In genomic region chr9:746661-747434, GRCh38 we compare ENCODE assay signal across 20 cellular contexts.
A peak's percentile ranks its signal among the peaks of the same experiment; 100 is the strongest.
DNase-seq lines count a peak whose midpoint lies in the region; ATAC-seq and TF ChIP-seq lines count a peak whose summit lies in the region.
"Had no signal": no experiment of that assay in that cellular context is flagged by ENCODE, and none has a peak within 500 bp of the region (broad histone marks: within the 10 kb centered on the region; RNA-seq: fewer than 3 reads in every experiment).

No MANE protein-coding gene starts in this region.

- H4K8ac ChIP-seq in H9 (replicated peaks; ENCODE audit: insufficient read length, low read depth, low read length): no peak overlapping the region

- H3K36me3 Mint-ChIP-seq in H9 (ENCODE audit: insufficient read depth in 1 of 3, low read depth in 3 of 3): peaks cover 20 to 34% (median 22%) of the 10 kb centered on the region in 3 experiments

- no peak overlapping the region for H3K4me3 Mint-ChIP-seq in H9
- H3K4me3 Mint-ChIP-seq: activated CD4-positive, alpha-beta T cell treated with anti-CD3 and anti-CD28 coated beads, Interleukin-2, amount 10 ng/mL, durations not matched to agents 24 days and 14 days; activated CD8-positive, alpha-beta memory T cell treated with anti-CD3 and anti-CD28 coated beads, Interleukin-2, amount 10 ng/mL, durations not matched to agents 7 days and 5 days; activated naive CD4-positive, alpha-beta T cell treated with anti-CD3 and anti-CD28 coated beads for 36 hours; activated T-cell treated with anti-CD3 and anti-CD28 coated beads, Interleukin-2, amount 50 U/mL, for 72 hours; CD8-positive, alpha-beta T cell; dendritic cell treated with granulocyte-macrophage colony-stimulating factor and Interleukin-4, amounts not matched to agents 40 ng/mL and 50 ng/mL, for 4 days had no signal

- TF ChIP-seq CTCF in H9 (conservative IDR thresholded peaks at IDR 0.05): no peak
- TF ChIP-seq CTCF in VCaP (conservative IDR thresholded peaks at IDR 0.05): no peak
- TF ChIP-seq CTCF in foreskin keratinocyte (conservative IDR thresholded peaks at IDR 0.05): no peak
- TF ChIP-seq CTCF in tibial artery (IDR thresholded peaks at IDR 0.05): no peak
- no peak for TF ChIP-seq CTCF in testis (IDR thresholded peaks at IDR 0.05)

- no peak overlapping the region for H2BK12ac ChIP-seq in H9 (ENCODE audit: insufficient read length, low read depth, low read length)

- H3K23ac ChIP-seq in H9 (ENCODE audit: insufficient read length, low read depth, low read length): no peak overlapping the region

- TF ChIP-seq POLR2A in testis (IDR thresholded peaks at IDR 0.05): no peak

- H3K9ac ChIP-seq in H9 (ENCODE audit: extremely low read depth, insufficient read length, low read length): no peak overlapping the region

- H3K4me1 Mint-ChIP-seq in H9: peaks cover 36 to 37% of the 10 kb centered on the region in 2 experiments

- DNase-seq in H9 (no peak), foreskin keratinocyte (peak in 1 of 2 donors; percentile 56), tibial artery (no peak), DMS53 treated with DMSO at 0.1 percent for 48 hours (lab: John Stamatoyannopoulos, UW; ENCODE audit: unreplicated experiment) (no peak), testis (no peak), mucosa of gallbladder (ENCODE audit: low spot score) (no peak)
- DNase-seq: activated CD4-positive, alpha-beta T cell treated with anti-CD3 and anti-CD28 coated beads, Interleukin-2, amount 10 ng/mL, durations not matched to agents 24 days and 14 days; activated CD8-positive, alpha-beta memory T cell treated with anti-CD3 and anti-CD28 coated beads, Interleukin-2, amount 10 ng/mL, durations not matched to agents 7 days and 5 days; activated naive CD4-positive, alpha-beta T cell treated with anti-CD3 and anti-CD28 coated beads for 36 hours; activated T-cell treated with anti-CD3 and anti-CD28 coated beads, Interleukin-2, amount 50 U/mL, for 72 hours; CD8-positive, alpha-beta T cell; central memory CD4-positive, alpha-beta T cell; KG1; mesenchymal stem cell; MV-4-11; NCI-H1694 treated with DMSO at 0.1 percent for 48 hours; NCI-H2171; stimulated activated CD4-positive, alpha-beta T cell treated with anti-CD3 and anti-CD28 coated beads, Interleukin-1b, Interleukin-23, amount 100 ng/mL, for 48 hours had no signal

- H3K23me2 ChIP-seq in H9 (ENCODE audit: insufficient read length, low read depth, low read length, poor library complexity, severe bottlenecking): no peaks in the 10 kb centered on the region

- H3K18ac ChIP-seq in H9 (ENCODE audit: insufficient read length, low read depth, low read length): peak overlapping the region; percentile 31

- H3K79me1 ChIP-seq in H9 (ENCODE audit: insufficient read depth, low read depth, low read length, poor library complexity, severe bottlenecking): no peaks in the 10 kb centered on the region

- intact Hi-C loops in tibial artery (cut with DNase I; ENCODE audit: low total_unique reads) (no loop called here), testis (cut with DNase I; ENCODE audit: low total_unique reads) (loop anchor here (10.0 kb wide), 1 partner anchor 52 kb away; no protein-coding TSS in a partner anchor)

- H3K27ac ChIP-seq in H9 (ENCODE audit: insufficient read length, low read depth, low read length) (no peak overlapping the region), VCaP (0 out of 2 replicates have a peak overlapping the region, but pooled peaks have one; percentile 25), foreskin keratinocyte (no peak overlapping the region), tibial artery (peak overlapping the region; percentile 11 to 80), testis (no peak overlapping the region)

- peak overlapping the region; percentile 19; the same call in 1 of the 2 replicates for H3K14ac ChIP-seq in H9 (ENCODE audit: insufficient read depth, low read length)

- no peaks in the 10 kb centered on the region for H4K20me1 ChIP-seq in H9 (ENCODE audit: control insufficient read depth, insufficient read depth, insufficient read length)

- no peaks in the 10 kb centered on the region for H3K4me1 ChIP-seq in H9 (ENCODE audit: insufficient read depth, low read length)
- peaks cover 47% of the 10 kb centered on the region for H3K4me1 ChIP-seq in foreskin keratinocyte
- peaks cover 0 to 78% (median 40%) of the 10 kb centered on the region in 4 donors for H3K4me1 ChIP-seq in tibial artery
- peaks cover 18% of the 10 kb centered on the region for H3K4me1 ChIP-seq in testis

- no peak overlapping the region for H3K4ac ChIP-seq in H9 (ENCODE audit: low read depth, low read length)

- ATAC-seq in foreskin keratinocyte: peak; percentile 4
- ATAC-seq: activated CD8-positive, alpha-beta memory T cell treated with anti-CD3 and anti-CD28 coated beads, Interleukin-2, amount 10 ng/mL, durations not matched to agents 7 days and 5 days; activated T-cell treated with anti-CD3 and anti-CD28 coated beads, Interleukin-2, amount 50 U/mL, for 72 hours; CD8-positive, alpha-beta T cell had no signal

- H2BK5ac ChIP-seq in H9 (ENCODE audit: insufficient read length, low read length): no peak overlapping the region

- H3K56ac ChIP-seq in H9 (ENCODE audit: insufficient read length, low read depth, low read length): no peak overlapping the region

- no peaks in the 10 kb centered on the region for H3K9me3 ChIP-seq in H9 (ENCODE audit: control insufficient read depth, low read depth, low read length)
- no peaks in the 10 kb centered on the region for H3K9me3 ChIP-seq in tibial artery
- H3K9me3 ChIP-seq in testis: no peaks in the 10 kb centered on the region

- H3K27me3 ChIP-seq in H9 (ENCODE audit: insufficient read depth, low read length) (no peaks in the 10 kb centered on the region), foreskin keratinocyte (no peaks in the 10 kb centered on the region), tibial artery (no peaks in the 10 kb centered on the region), testis (no peaks in the 10 kb centered on the region)

- H2AFZ ChIP-seq in H9 (ENCODE audit: low read length): no peak overlapping the region

- no peaks in the 10 kb centered on the region for H3K79me2 ChIP-seq in H9 (ENCODE audit: insufficient read depth, low read length)

- H3K4me2 ChIP-seq in H9 (ENCODE audit: insufficient read depth, insufficient read length, low read length): no peak overlapping the region

- H3K27ac Mint-ChIP-seq in H9: no peak overlapping the region
- H3K27ac Mint-ChIP-seq: activated CD4-positive, alpha-beta T cell treated with anti-CD3 and anti-CD28 coated beads, Interleukin-2, amount 10 ng/mL, durations not matched to agents 24 days and 14 days; activated CD8-positive, alpha-beta memory T cell treated with anti-CD3 and anti-CD28 coated beads, Interleukin-2, amount 10 ng/mL, durations not matched to agents 7 days and 5 days; activated naive CD4-positive, alpha-beta T cell treated with anti-CD3 and anti-CD28 coated beads for 36 hours; activated T-cell treated with anti-CD3 and anti-CD28 coated beads, Interleukin-2, amount 50 U/mL, for 72 hours; CD8-positive, alpha-beta T cell; dendritic cell treated with granulocyte-macrophage colony-stimulating factor and Interleukin-4, amounts not matched to agents 40 ng/mL and 50 ng/mL, for 4 days had no signal

- H2BK15ac ChIP-seq in H9 (ENCODE audit: low read depth, low read length): no peak overlapping the region

- H4K5ac ChIP-seq in H9 (ENCODE audit: insufficient read length, low read depth, low read length): no peak overlapping the region

- no peaks in the 10 kb centered on the region for H3K9me3 Mint-ChIP-seq in H9
- H3K9me3 Mint-ChIP-seq: activated CD4-positive, alpha-beta T cell treated with anti-CD3 and anti-CD28 coated beads, Interleukin-2, amount 10 ng/mL, durations not matched to agents 24 days and 14 days; activated naive CD4-positive, alpha-beta T cell treated with anti-CD3 and anti-CD28 coated beads for 36 hours; activated T-cell treated with anti-CD3 and anti-CD28 coated beads, Interleukin-2, amount 50 U/mL, for 72 hours; CD8-positive, alpha-beta T cell; dendritic cell treated with granulocyte-macrophage colony-stimulating factor and Interleukin-4, amounts not matched to agents 40 ng/mL and 50 ng/mL, for 4 days had no signal

- H3K27me3 Mint-ChIP-seq in H9 (ENCODE audit: low read depth): no peaks in the 10 kb centered on the region
- H3K27me3 Mint-ChIP-seq: activated CD4-positive, alpha-beta T cell treated with anti-CD3 and anti-CD28 coated beads, Interleukin-2, amount 10 ng/mL, durations not matched to agents 24 days and 14 days had no signal

- H3T11ph ChIP-seq in H9 (ENCODE audit: low read length): no peak overlapping the region

- no CpG with 5 or more reads among the region's 7 CpGs for WGBS in H9 (ENCODE audit: extremely low coverage, insufficient read length, low lambda C conversion rate)
- 92% methylated on average over 7 of the region's 7 CpGs for WGBS in testis, 2 donors

- H4K91ac ChIP-seq in H9 (ENCODE audit: insufficient read length, low read depth, low read length): no peak overlapping the region

- H2AK5ac ChIP-seq in H9 (ENCODE audit: insufficient read length, low read length): no peak overlapping the region

- H2BK20ac ChIP-seq in H9 (ENCODE audit: low read depth, low read length, poor library complexity, severe bottlenecking): no peak overlapping the region

- no peak overlapping the region for H3K4me3 ChIP-seq in tibial artery
- H3K4me3 ChIP-seq in testis: no peak overlapping the region

- H3K36me3 ChIP-seq in tibial artery (peaks cover 41 to 61% (median 58%) of the 10 kb centered on the region in 3 donors), testis (ENCODE audit: low read depth, missing control alignments) (no peaks in the 10 kb centered on the region)

- H2BK120ac ChIP-seq in H9 (ENCODE audit: low read depth, low read length, poor library complexity, severe bottlenecking): no peak overlapping the region

Comparison
In these comparisons a context has a peak if more than half of its experiments do, and no peak if none do; other contexts are left out.
1. H3K27ac ChIP-seq: peak in VCaP (single experiment) and tibial artery (2 of 2); none in H9 (single experiment), foreskin keratinocyte (single experiment) and testis (0 of 2).